ENCODE assay signal across 1 cellular context in the genomic region with DNA sequence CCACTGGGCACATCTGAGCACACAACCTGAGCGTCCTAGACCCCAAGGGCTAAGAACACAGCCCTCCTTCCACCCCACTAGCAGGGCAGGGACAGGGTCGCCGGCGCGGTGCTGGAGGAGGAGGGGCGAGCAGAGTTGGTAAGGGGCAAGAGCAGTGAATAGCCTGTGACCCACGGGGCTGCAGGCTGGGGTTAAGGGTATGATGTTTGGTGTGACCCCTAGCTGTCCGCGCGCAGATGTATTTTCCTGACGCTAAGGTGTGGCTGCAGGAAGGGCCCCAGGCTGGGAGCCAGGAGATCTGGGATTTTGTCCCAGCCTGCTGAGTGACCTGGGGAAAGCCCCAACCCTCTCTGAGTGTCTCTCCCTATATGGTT.
TF ChIP-seq lines count a peak whose summit lies in the region.

No MANE protein-coding gene starts in this region.

TF ChIP-seq in HCT116, 20 proteins besides CTCF, POLR2A, EP300 and RAD21 (continued from another document):
- TF ChIP-seq, protein P1, sequence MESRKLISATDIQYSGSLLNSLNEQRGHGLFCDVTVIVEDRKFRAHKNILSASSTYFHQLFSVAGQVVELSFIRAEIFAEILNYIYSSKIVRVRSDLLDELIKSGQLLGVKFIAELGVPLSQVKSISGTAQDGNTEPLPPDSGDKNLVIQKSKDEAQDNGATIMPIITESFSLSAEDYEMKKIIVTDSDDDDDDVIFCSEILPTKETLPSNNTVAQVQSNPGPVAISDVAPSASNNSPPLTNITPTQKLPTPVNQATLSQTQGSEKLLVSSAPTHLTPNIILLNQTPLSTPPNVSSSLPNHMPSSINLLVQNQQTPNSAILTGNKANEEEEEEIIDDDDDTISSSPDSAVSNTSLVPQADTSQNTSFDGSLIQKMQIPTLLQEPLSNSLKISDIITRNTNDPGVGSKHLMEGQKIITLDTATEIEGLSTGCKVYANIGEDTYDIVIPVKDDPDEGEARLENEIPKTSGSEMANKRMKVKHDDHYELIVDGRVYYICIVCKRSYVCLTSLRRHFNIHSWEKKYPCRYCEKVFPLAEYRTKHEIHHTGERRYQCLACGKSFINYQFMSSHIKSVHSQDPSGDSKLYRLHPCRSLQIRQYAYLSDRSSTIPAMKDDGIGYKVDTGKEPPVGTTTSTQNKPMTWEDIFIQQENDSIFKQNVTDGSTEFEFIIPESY (IDR thresholded peaks at IDR 0.05; ENCODE audit: extremely low read depth, insufficient replicate concordance, low read length), result no peak
- TF ChIP-seq ZNF274 (IDR thresholded peaks at IDR 0.05; ENCODE audit: low read depth, low read length), result no peak
- TF ChIP-seq, protein P2, sequence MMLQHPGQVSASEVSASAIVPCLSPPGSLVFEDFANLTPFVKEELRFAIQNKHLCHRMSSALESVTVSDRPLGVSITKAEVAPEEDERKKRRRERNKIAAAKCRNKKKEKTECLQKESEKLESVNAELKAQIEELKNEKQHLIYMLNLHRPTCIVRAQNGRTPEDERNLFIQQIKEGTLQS (IDR thresholded peaks at IDR 0.05), result no peak
- no peak for TF ChIP-seq EGR1 (IDR thresholded peaks at IDR 0.05; ENCODE audit: low read depth)
TF ChIP-seq in HCT116: peak in this region for 0.
